ENCODE assay signal across 19 cellular contexts in genomic region chr4:41749650-41750049, GRCh38. TPM values are rescaled to one million over a fixed set of nuclear protein-coding genes. Genes with fewer than 3 reads are reported as not detected.
DNase-seq lines count a peak whose midpoint lies in the region; ATAC-seq and TF ChIP-seq lines count a peak whose summit lies in the region.
"Had no signal": no experiment of that assay in that cellular context is flagged by ENCODE, and none has a peak within 500 bp of the region (broad histone marks: within the 10 kb centered on the region; RNA-seq: fewer than 3 reads in every experiment).

No MANE protein-coding gene starts in this region.

- H3K18ac ChIP-seq in mesendoderm (ENCODE audit: low read length), result no peak overlapping the region

- peaks cover 17% of the 10 kb centered on the region for H3K4me1 Mint-ChIP-seq in stimulated activated naive CD8-positive, alpha-beta T cell treated with anti-CD3 and anti-CD28 coated beads, Interleukin-15, amount 100 ng/mL, for 72 hours

- DNase-seq in DMS79 treated with DMSO at 0.1 percent for 48 hours (lab: John Stamatoyannopoulos, UW), result peak; percentile 22
- no peak for DNase-seq in DMS79 (lab: John Stamatoyannopoulos, UW)
- no peak for DNase-seq in BE2C
- peak; percentile 59 for DNase-seq in SK-N-DZ (ENCODE audit: low spot score)
- peak; percentile 28 for DNase-seq in mesendoderm
- DNase-seq in stimulated activated naive CD8-positive, alpha-beta T cell treated with anti-CD3 and anti-CD28 coated beads, Interleukin-15, amount 100 ng/mL, for 72 hours, result no peak
- DNase-seq in activated gamma-delta T cell treated with Interleukin-2 at 50 U/mL for 16 hours, result no peak
- DNase-seq in effector CD4-positive, alpha-beta T cell, result no peak
- DNase-seq: 8988T, Kasumi-1, MM.1S, NCI-H1694 treated with DMSO at 0.1 percent for 48 hours, NCI-H2227 treated with DMSO at 0.1 percent for 48 hours, NCI-H510A treated with DMSO at 0.1 percent for 48 hours, Peyer's patch had no signal

- no peak overlapping the region for H3K27ac ChIP-seq in mesendoderm (ENCODE audit: low read depth, low read length)
- H3K27ac ChIP-seq: Peyer's patch, SK-N-MC had no signal

- peaks cover 0 to 7% of the 10 kb centered on the region in 2 donors for H3K9me3 Mint-ChIP-seq in stimulated activated naive CD8-positive, alpha-beta T cell treated with anti-CD3 and anti-CD28 coated beads, Interleukin-15, amount 100 ng/mL, for 72 hours

- no peak overlapping the region for H2BK15ac ChIP-seq in mesendoderm (replicated peaks; ENCODE audit: low read depth)

- ATAC-seq in stimulated activated naive CD8-positive, alpha-beta T cell treated with anti-CD3 and anti-CD28 coated beads, Interleukin-15, amount 100 ng/mL, for 72 hours, result no peak
- ATAC-seq: GM12878, HCT116 had no signal

- H3K4me3 ChIP-seq in BE2C (ENCODE audit: low read depth, low read length), result peak overlapping the region; percentile 72
- H3K4me3 ChIP-seq in mesendoderm (ENCODE audit: low read length), result no peak overlapping the region
- H3K4me3 ChIP-seq: GM12878, Peyer's patch, SK-N-MC had no signal

- H3K4me1 ChIP-seq in BE2C (peaks cover 23% of the 10 kb centered on the region), mesendoderm (ENCODE audit: control insufficient read depth, low read depth, low read length) (peaks cover 3% of the 10 kb centered on the region)
- H3K4me1 ChIP-seq: Peyer's patch had no signal

- no peak overlapping the region for H3K4me3 Mint-ChIP-seq in stimulated activated naive CD8-positive, alpha-beta T cell treated with anti-CD3 and anti-CD28 coated beads, Interleukin-15, amount 100 ng/mL, for 72 hours

- no peak for TF ChIP-seq CTCF in BE2C (IDR thresholded peaks at IDR 0.05; ENCODE audit: low read depth, low read length)

- no peak overlapping the region for H2BK120ac ChIP-seq in mesendoderm (ENCODE audit: low read depth, low read length)

- no peak overlapping the region for H4K8ac ChIP-seq in mesendoderm (ENCODE audit: low read depth, low read length)

- H3K79me2 ChIP-seq in mesendoderm (ENCODE audit: control insufficient read depth, insufficient read depth, low read length), result no peaks in the 10 kb centered on the region

- H3K27ac Mint-ChIP-seq in stimulated activated naive CD8-positive, alpha-beta T cell treated with anti-CD3 and anti-CD28 coated beads, Interleukin-15, amount 100 ng/mL, for 72 hours, result no peak overlapping the region

- no peaks in the 10 kb centered on the region for H3K9me3 ChIP-seq in BE2C
- H3K9me3 ChIP-seq: Peyer's patch had no signal

- H2BK5ac ChIP-seq in mesendoderm (ENCODE audit: low read length), result no peak overlapping the region

- H3K27me3 Mint-ChIP-seq in stimulated activated naive CD8-positive, alpha-beta T cell treated with anti-CD3 and anti-CD28 coated beads, Interleukin-15, amount 100 ng/mL, for 72 hours, result peaks cover 98% of the 10 kb centered on the region

- no peak overlapping the region for H3K9ac ChIP-seq in mesendoderm (ENCODE audit: low read length)

- no peak overlapping the region for H3K56ac ChIP-seq in mesendoderm (ENCODE audit: low read length)

- H3K4me2 ChIP-seq in mesendoderm (ENCODE audit: low read length), result no peak overlapping the region

- no peak overlapping the region for H3K23ac ChIP-seq in mesendoderm (ENCODE audit: low read length)

- no peaks in the 10 kb centered on the region for H3K79me1 ChIP-seq in mesendoderm (ENCODE audit: low read length)

- no peak overlapping the region for H4K5ac ChIP-seq in mesendoderm (ENCODE audit: low read length)

- H2AK5ac ChIP-seq in mesendoderm (ENCODE audit: low read length), result no peak overlapping the region

- no CpG with 5 or more reads among the region's 12 CpGs for WGBS in mesendoderm (ENCODE audit: extremely low coverage, insufficient coverage, low lambda C conversion rate)

- H3K36me3 ChIP-seq in BE2C, result peaks cover 27% of the 10 kb centered on the region
- no peaks in the 10 kb centered on the region for H3K36me3 ChIP-seq in mesendoderm (ENCODE audit: control insufficient read depth, insufficient read depth, low read length)
- H3K36me3 ChIP-seq: Peyer's patch had no signal

- H3K4ac ChIP-seq in mesendoderm (ENCODE audit: low read depth, low read length), result no peak overlapping the region

- H3K27me3 ChIP-seq in BE2C (no peaks in the 10 kb centered on the region), mesendoderm (ENCODE audit: insufficient read depth, low read length, poor library complexity) (peaks cover 92% of the 10 kb centered on the region)

RNA-seq across cellular contexts. Expression of gene PHOX2B, which starts 1.1 kb away (rescaled TPM):
- polyA plus RNA-seq in BE2C (2012; ENCODE audit: insufficient read depth, insufficient read length, low read depth), result 33.5 TPM
- polyA plus RNA-seq in SK-N-DZ (2014; cell fraction: cytosol; rRNA removed), result 164 and 165 TPM in 2 replicates
- polyA plus RNA-seq in SK-N-DZ (2014; cell fraction: nucleus; rRNA removed), result 147 and 207 TPM in 2 replicates
- polyA plus RNA-seq in mesendoderm (2013, experiment 1 of 2), result 0.01 TPM
- not detected for polyA plus RNA-seq in mesendoderm (2013, experiment 2 of 2)
- polyA plus RNA-seq: AG04450, GM12878 had no signal

Comparison
In these comparisons a context has a peak if more than half of its experiments do, and no peak if none do; other contexts are left out.
1. DNase-seq: peak in DMS79 treated with DMSO at 0.1 percent for 48 hours (single experiment), SK-N-DZ (single experiment) and mesendoderm (single experiment); none in DMS79 (single experiment), BE2C (single experiment), stimulated activated naive CD8-positive, alpha-beta T cell treated with anti-CD3 and anti-CD28 coated beads, Interleukin-15, amount 100 ng/mL, for 72 hours (0 of 2), activated gamma-delta T cell treated with Interleukin-2 at 50 U/mL for 16 hours (single experiment) and effector CD4-positive, alpha-beta T cell (single experiment).